Comparison of ENCODE assay signal across 17 cellular contexts in genomic region chr5:50658243-50658642, GRCh38.
"Had no signal": no experiment of that assay in that cellular context is flagged by ENCODE, and none has a peak within 500 bp of the region (broad histone marks: within the 10 kb centered on the region; RNA-seq: fewer than 3 reads in every experiment).

No MANE protein-coding gene starts in this region.

- H3K36me3 ChIP-seq: colonic mucosa, esophagus muscularis mucosa, neural progenitor cell had no signal

- H3K9me3 ChIP-seq: colonic mucosa, esophagus muscularis mucosa had no signal

- H3K27me3 ChIP-seq: colonic mucosa, esophagus muscularis mucosa, hepatocyte, neural progenitor cell had no signal

- H3K4me1 ChIP-seq: colonic mucosa, esophagus muscularis mucosa, neural progenitor cell had no signal

- ATAC-seq: activated T-cell treated with anti-CD3 and anti-CD28 coated beads, Interleukin-2, amount 50 U/mL, for 72 hours; WTC11 had no signal

- H3K4me3 ChIP-seq: colonic mucosa, esophagus muscularis mucosa, hepatocyte, lung, neural progenitor cell had no signal

- H3K27ac ChIP-seq: colonic mucosa, esophagus muscularis mucosa, hepatocyte, neural progenitor cell, parathyroid adenoma had no signal

- DNase-seq: activated CD4-positive, alpha-beta T cell treated with anti-CD3 and anti-CD28 coated beads, Interleukin-2, amount 10 ng/mL, durations not matched to agents 24 days and 14 days; activated CD8-positive, alpha-beta memory T cell treated with anti-CD3 and anti-CD28 coated beads, Interleukin-2, amount 50 U/mL, for 48 hours; activated gamma-delta T cell treated with Interleukin-2 at 50 U/mL for 16 hours; activated T-cell treated with anti-CD3 and anti-CD28 coated beads, Interleukin-2, amount 50 U/mL, for 72 hours; central memory CD4-positive, alpha-beta T cell; colonic mucosa; effector CD4-positive, alpha-beta T cell; islet precursor cell; midbrain; stimulated activated CD4-positive, alpha-beta T cell treated with anti-CD3 and anti-CD28 coated beads, Interleukin-12 subunit alpha, Interleukin-12 subunit beta, amount 100 ng/mL, for 4 hours; stimulated activated CD4-positive, alpha-beta T cell treated with anti-CD3 and anti-CD28 coated beads, Interleukin-2, amount 100 ng/mL, for 24 hours had no signal
